ENCODE assay signal across 32 cellular contexts in genomic region chrX:9767375-9767774, GRCh38. TPM values are rescaled to one million over a fixed set of nuclear protein-coding genes. Genes with fewer than 3 reads are reported as not detected.
DNase-seq lines count a peak whose midpoint lies in the region; TF ChIP-seq lines count a peak whose summit lies in the region.
"Had no signal": no experiment of that assay in that cellular context is flagged by ENCODE, and none has a peak within 500 bp of the region (broad histone marks: within the 10 kb centered on the region; RNA-seq: fewer than 3 reads in every experiment).

No MANE protein-coding gene starts in this region.

- H3T11ph ChIP-seq in H9 (ENCODE audit: low read length) = no peak overlapping the region

- no peak overlapping the region for H4K5ac ChIP-seq in H9 (ENCODE audit: insufficient read length, low read depth, low read length)

- DNase-seq in DMS 273 (lab: John Stamatoyannopoulos, UW; ENCODE audit: unreplicated experiment) = peak; percentile 19
- no peak for DNase-seq in DMS 273 treated with DMSO at 0.1 percent for 48 hours (lab: John Stamatoyannopoulos, UW)
- peak; percentile 9 for DNase-seq in NB4 (ENCODE audit: low read depth)
- DNase-seq in SW480 (ENCODE audit: low spot score) = peak; percentile 64
- peak; percentile 16 for DNase-seq in posterior vena cava (ENCODE audit: low spot score)
- no peak for DNase-seq in cardiac septum (ENCODE audit: low spot score)
- DNase-seq in T-helper 9 cell = no peak
- no peak for DNase-seq in H9
- DNase-seq: activated CD4-positive, alpha-beta T cell treated with anti-CD3 and anti-CD28 coated beads for 4 hours; activated effector memory CD4-positive, alpha-beta T cell treated with Interleukin-2 at 50 U/mL for 16 hours; activated naive CD8-positive, alpha-beta T cell treated with anti-CD3 and anti-CD28 coated beads, Interleukin-2, amount 10 ng/mL, durations not matched to agents 7 days and 5 days; activated T-cell treated with anti-CD3 and anti-CD28 coated beads for 4 hours; CD4-positive, CD25-positive, alpha-beta regulatory T cell; central memory CD4-positive, alpha-beta T cell; DMS53; GDM1; left ventricle myocardium inferior; MM.1S; NCI-H146; NCI-H748 treated with DMSO at 0.1 percent for 48 hours; stimulated activated CD4-positive, alpha-beta T cell treated with anti-CD3 and anti-CD28 coated beads, Interleukin-15, amount 100 ng/mL, for 24 hours; stimulated activated naive B cell treated with anti-CD40 and anti-IgM and Interleukin-4, amounts not matched to agents 10 μg/mL and 1 μg/mL and 100 μg/mL, for 72 hours; upper lobe of right lung had no signal

- H3K56ac ChIP-seq in H9 (ENCODE audit: insufficient read length, low read depth, low read length) = no peak overlapping the region

- peaks cover 18 to 48% of the 10 kb centered on the region in 2 experiments for H3K9me3 Mint-ChIP-seq in H9
- H3K9me3 Mint-ChIP-seq: activated naive CD8-positive, alpha-beta T cell treated with anti-CD3 and anti-CD28 coated beads, Interleukin-2, amount 10 ng/mL, durations not matched to agents 7 days and 5 days; dendritic cell treated with granulocyte-macrophage colony-stimulating factor and Interleukin-4, amounts not matched to agents 40 ng/mL and 50 ng/mL, for 4 days had no signal

- TF ChIP-seq CTCF in NB4 (IDR thresholded peaks at IDR 0.05; ENCODE audit: low read depth, low read length) = no peak
- TF ChIP-seq CTCF in H9 (conservative IDR thresholded peaks at IDR 0.05) = no peak

- no peak overlapping the region for H3K9ac ChIP-seq in H9 (ENCODE audit: extremely low read depth, insufficient read length, low read length)

- no peak overlapping the region for H2AFZ ChIP-seq in H9 (ENCODE audit: low read length)

- no peaks in the 10 kb centered on the region for H3K79me1 ChIP-seq in H9 (ENCODE audit: insufficient read depth, low read depth, low read length, poor library complexity, severe bottlenecking)

- peaks cover 2% of the 10 kb centered on the region; the same call in 1 of the 2 replicates for H3K4me1 ChIP-seq in H9 (ENCODE audit: insufficient read depth, low read length)
- H3K4me1 ChIP-seq: HAP-1, suprapubic skin, upper lobe of right lung had no signal

- H4K91ac ChIP-seq in H9 (ENCODE audit: insufficient read length, low read depth, low read length) = no peak overlapping the region

- H4K20me1 ChIP-seq in H9 (ENCODE audit: control insufficient read depth, insufficient read depth, insufficient read length) = no peaks in the 10 kb centered on the region

- H3K9me3 ChIP-seq in H9 (ENCODE audit: control insufficient read depth, low read depth, low read length) = no peaks in the 10 kb centered on the region
- H3K9me3 ChIP-seq: HAP-1, left ventricle myocardium inferior, neutrophil, suprapubic skin, upper lobe of right lung had no signal

- H3K23me2 ChIP-seq in H9 (ENCODE audit: insufficient read length, low read depth, low read length, poor library complexity, severe bottlenecking) = peaks cover 4% of the 10 kb centered on the region

- H3K14ac ChIP-seq in H9 (ENCODE audit: insufficient read depth, low read length) = no peak overlapping the region

- no CpG with 5 or more reads among the region's 6 CpGs for WGBS in H9 (ENCODE audit: extremely low coverage, insufficient read length, low lambda C conversion rate)

- no peak overlapping the region for H2BK15ac ChIP-seq in H9 (ENCODE audit: low read depth, low read length)

- no peak overlapping the region for H2BK120ac ChIP-seq in H9 (ENCODE audit: low read depth, low read length, poor library complexity, severe bottlenecking)

- H3K27ac Mint-ChIP-seq in H9 = no peak overlapping the region
- H3K27ac Mint-ChIP-seq: activated naive CD8-positive, alpha-beta T cell treated with anti-CD3 and anti-CD28 coated beads, Interleukin-2, amount 10 ng/mL, durations not matched to agents 7 days and 5 days; CD4-positive, CD25-positive, alpha-beta regulatory T cell; dendritic cell treated with granulocyte-macrophage colony-stimulating factor and Interleukin-4, amounts not matched to agents 40 ng/mL and 50 ng/mL, for 4 days; progenitor cell of endocrine pancreas; stimulated activated naive B cell treated with anti-CD40 and anti-IgM and Interleukin-4, amounts not matched to agents 10 μg/mL and 1 μg/mL and 100 μg/mL, for 72 hours had no signal

- no peak overlapping the region for H2BK5ac ChIP-seq in H9 (ENCODE audit: insufficient read length, low read length)

- H3K4me2 ChIP-seq in H9 (ENCODE audit: insufficient read depth, insufficient read length, low read length) = no peak overlapping the region

- no peaks in the 10 kb centered on the region for H3K27me3 ChIP-seq in H9 (ENCODE audit: insufficient read depth, low read length)
- H3K27me3 ChIP-seq: suprapubic skin, upper lobe of right lung had no signal

- H3K4me3 Mint-ChIP-seq in H9 = no peak overlapping the region
- H3K4me3 Mint-ChIP-seq: activated naive CD8-positive, alpha-beta T cell treated with anti-CD3 and anti-CD28 coated beads, Interleukin-2, amount 10 ng/mL, durations not matched to agents 7 days and 5 days; CD4-positive, CD25-positive, alpha-beta regulatory T cell; dendritic cell treated with granulocyte-macrophage colony-stimulating factor and Interleukin-4, amounts not matched to agents 40 ng/mL and 50 ng/mL, for 4 days; stimulated activated naive B cell treated with anti-CD40 and anti-IgM and Interleukin-4, amounts not matched to agents 10 μg/mL and 1 μg/mL and 100 μg/mL, for 72 hours had no signal

- no peak overlapping the region for H2AK5ac ChIP-seq in H9 (ENCODE audit: insufficient read length, low read length)

- H3K36me3 Mint-ChIP-seq in H9 (ENCODE audit: insufficient read depth in 1 of 3, low read depth in 3 of 3) = peaks cover 3 to 11% (median 7%) of the 10 kb centered on the region in 3 experiments; a peak in 5 of 7 replicates
- H3K36me3 Mint-ChIP-seq: activated naive CD8-positive, alpha-beta T cell treated with anti-CD3 and anti-CD28 coated beads, Interleukin-2, amount 10 ng/mL, durations not matched to agents 7 days and 5 days; CD4-positive, CD25-positive, alpha-beta regulatory T cell; stimulated activated naive B cell treated with anti-CD40 and anti-IgM and Interleukin-4, amounts not matched to agents 10 μg/mL and 1 μg/mL and 100 μg/mL, for 72 hours had no signal

- TF ChIP-seq POLR2A in NB4 (IDR thresholded peaks at IDR 0.05; ENCODE audit: extremely low read depth, insufficient read length) = no peak

- H4K8ac ChIP-seq in H9 (replicated peaks; ENCODE audit: insufficient read length, low read depth, low read length) = no peak overlapping the region

- H3K27me3 Mint-ChIP-seq in H9 (ENCODE audit: low read depth) = peaks cover 6% of the 10 kb centered on the region

- H3K23ac ChIP-seq in H9 (ENCODE audit: insufficient read length, low read depth, low read length) = no peak overlapping the region

- H3K79me2 ChIP-seq in H9 (ENCODE audit: insufficient read depth, low read length) = peaks cover under 1% of the 10 kb centered on the region; the same call in 1 of the 2 replicates

- H3K18ac ChIP-seq in H9 (ENCODE audit: insufficient read length, low read depth, low read length) = no peak overlapping the region

- peaks cover 0 to 12% of the 10 kb centered on the region in 2 experiments; a peak in 2 of 4 replicates for H3K4me1 Mint-ChIP-seq in H9

- no peak overlapping the region for H2BK12ac ChIP-seq in H9 (ENCODE audit: insufficient read length, low read depth, low read length)

- no peak overlapping the region for H3K4me3 ChIP-seq in NB4 (ENCODE audit: low read depth, low read length)
- H3K4me3 ChIP-seq: HAP-1, left ventricle myocardium inferior, suprapubic skin, upper lobe of right lung had no signal

- intact Hi-C loops in posterior vena cava (cut with DNase I) (no loop called here), cardiac septum (cut with DNase I) (no loop called here)

- no peak overlapping the region for H3K27ac ChIP-seq in H9 (ENCODE audit: insufficient read length, low read depth, low read length)
- H3K27ac ChIP-seq: 22Rv1, left ventricle myocardium inferior, neutrophil, suprapubic skin, upper lobe of right lung had no signal

- no peak overlapping the region for H2BK20ac ChIP-seq in H9 (ENCODE audit: low read depth, low read length, poor library complexity, severe bottlenecking)

- no peak overlapping the region for H3K4ac ChIP-seq in H9 (ENCODE audit: low read depth, low read length)

RNA-seq across cellular contexts. Expression of gene GPR143, which starts 1.7 kb away (rescaled TPM):
- total RNA-seq in posterior vena cava = 1 to 10 TPM in 1 of 2 donors, not detected in 1; 1.1 TPM
- not detected for total RNA-seq in cardiac septum
- 7.1 and 7.9 TPM in 2 replicates for total RNA-seq in H9 (2021)
- total RNA-seq: activated naive CD8-positive, alpha-beta T cell treated with anti-CD3 and anti-CD28 coated beads, Interleukin-2, amount 10 ng/mL, durations not matched to agents 7 days and 5 days; CD4-positive, CD25-positive, alpha-beta regulatory T cell; left ventricle myocardium inferior; mesenteric fat pad; sciatic nerve; T-helper 2 cell treated with Interferon-gamma antibody and Interleukin-4, amounts not matched to agents 100 ng/mL and 5 ng/mL, for 36 hours had no signal

RNA-seq across cellular contexts. Expression of gene SHROOM2, which starts 18.9 kb away (rescaled TPM):
- 1 to 10 TPM; 1.2 to 1.8 TPM for total RNA-seq in posterior vena cava
- total RNA-seq in cardiac septum = 0.92 TPM
- 13.9 and 15.3 TPM in 2 replicates for total RNA-seq in H9 (2021)
- total RNA-seq: activated naive CD8-positive, alpha-beta T cell treated with anti-CD3 and anti-CD28 coated beads, Interleukin-2, amount 10 ng/mL, durations not matched to agents 7 days and 5 days; T-helper 2 cell treated with Interferon-gamma antibody and Interleukin-4, amounts not matched to agents 100 ng/mL and 5 ng/mL, for 36 hours had no signal

Comparison
In these comparisons a context has a peak if more than half of its experiments do, and no peak if none do; other contexts are left out.
1. DNase-seq: peak in DMS 273 (single experiment), NB4 (single experiment), SW480 (single experiment) and posterior vena cava (single experiment); none in DMS 273 treated with DMSO at 0.1 percent for 48 hours (single experiment), cardiac septum (single experiment), T-helper 9 cell (single experiment) and H9 (single experiment).